Comparison of ENCODE assay signal across 2 cellular contexts in genomic region chr18:631560-631959, GRCh38.
A peak's percentile ranks its signal among the peaks of the same experiment; 100 is the strongest.
TF ChIP-seq lines count a peak whose summit lies in the region.

No MANE protein-coding gene starts in this region.

TF ChIP-seq in HepG2, 621 proteins besides CTCF, POLR2A, EP300 and RAD21:
- no peak for TF ChIP-seq IRF1 (CRISPR knock-in tag; IDR thresholded peaks at IDR 0.05; ENCODE audit: low read depth)
- peak; percentile 36; the same call in 1 of the 2 replicates for TF ChIP-seq CREB1 (IDR thresholded peaks at IDR 0.05)
- no peak for TF ChIP-seq CREB1 (CRISPR knock-in tag; IDR thresholded peaks at IDR 0.05)

TF ChIP-seq in K562, 482 proteins besides CTCF, POLR2A, EP300 and RAD21:
- TF ChIP-seq DPF2 (IDR thresholded peaks at IDR 0.05) (no peak), TRIM24 (IDR thresholded peaks at IDR 0.05) (peak; percentile 77 to 83), GATA2 (CRISPR knock-in tag; IDR thresholded peaks at IDR 0.05) (peak; percentile 20; the same call in 1 of the 2 replicates), MXD1 (CRISPR knock-in tag; IDR thresholded peaks at IDR 0.05; ENCODE audit: borderline replicate concordance, poor library complexity, severe bottlenecking) (no peak), NRF1 (conservative IDR thresholded peaks at IDR 0.05 in 1 of 2, IDR thresholded peaks at IDR 0.05 in 1 of 2) (no peak), PRDM10 (IDR thresholded peaks at IDR 0.05; ENCODE audit: partially characterized antibody) (no peak), TFAP4 (CRISPR knock-in tag; IDR thresholded peaks at IDR 0.05; ENCODE audit: borderline replicate concordance) (no peak), TRIM28 (IDR thresholded peaks at IDR 0.05) (peak; percentile 82), ATF3 (IDR thresholded peaks at IDR 0.05) (peak; percentile 29), ATF3 (CRISPR knock-in tag; conservative IDR thresholded peaks at IDR 0.05) (no peak), KAT2B (IDR thresholded peaks at IDR 0.05; ENCODE audit: low read depth, low read length) (no peak), TBL1XR1 (IDR thresholded peaks at IDR 0.05; ENCODE audit: low read length in 2 of 2) (no peak), CBX3 (IDR thresholded peaks at IDR 0.05; ENCODE audit: borderline replicate concordance in 1 of 2, low read length in 2 of 2) (no peak), SMAD2 (IDR thresholded peaks at IDR 0.05; ENCODE audit: low read depth, low read length) (no peak), ZNF316 (IDR thresholded peaks at IDR 0.05) (peak; percentile 90), MEIS2 (IDR thresholded peaks at IDR 0.05; ENCODE audit: partially characterized antibody) (peak; percentile 25), PML (IDR thresholded peaks at IDR 0.05; ENCODE audit: low read length) (no peak), MLX (CRISPR knock-in tag; conservative IDR thresholded peaks at IDR 0.05) (no peak), HDGF (IDR thresholded peaks at IDR 0.05) (no peak), NCOR1 (IDR thresholded peaks at IDR 0.05) (no peak)
